17 cellular contexts compared by ENCODE assay signal in the genomic region with DNA sequence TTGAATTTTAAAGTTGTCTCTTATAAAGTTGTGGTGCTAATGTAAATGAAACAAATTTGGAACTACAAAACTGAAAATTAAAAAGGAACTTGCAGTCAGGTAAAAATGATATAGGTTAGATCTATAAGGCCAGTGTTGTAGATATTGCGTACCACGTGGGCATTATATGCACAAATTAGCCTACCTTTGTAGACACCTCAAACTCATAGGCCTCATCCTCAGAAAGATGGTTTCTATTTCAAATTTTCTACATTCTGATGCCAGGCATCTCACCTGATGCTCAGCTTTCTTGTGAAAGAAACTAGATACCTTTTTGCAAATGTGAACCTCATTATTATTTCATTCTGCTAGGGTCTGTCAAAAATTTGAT. TPM values are rescaled to one million over a fixed set of nuclear protein-coding genes. Genes with fewer than 3 reads are reported as not detected.
DNase-seq lines count a peak whose midpoint lies in the region; ATAC-seq and TF ChIP-seq lines count a peak whose summit lies in the region.
"Had no signal": no experiment of that assay in that cellular context is flagged by ENCODE, and none has a peak within 500 bp of the region (broad histone marks: within the 10 kb centered on the region; RNA-seq: fewer than 3 reads in every experiment).

No MANE protein-coding gene starts in this region.

- H3K27ac ChIP-seq in breast epithelium (no peak overlapping the region), Panc1 (ENCODE audit: low read length) (no peak overlapping the region)
- H3K27ac ChIP-seq: neutrophil, VCaP had no signal

- intact Hi-C loops in MCF 10A (cut with micrococcal nuclease): loop anchor here (1.0 kb wide), 4 partner anchors 40 to 463 kb away; a partner anchor contains a TSS
- intact Hi-C loops in breast epithelium (cut with DNase I; ENCODE audit: low total_unique reads): no loop called here
- intact Hi-C loops in Panc1 (cut with micrococcal nuclease; ENCODE audit: unreplicated experiment): loop anchor here (5.0 kb wide), 3 partner anchors 102 to 462 kb away; a partner anchor contains a TSS
- intact Hi-C loops in activated CD8-positive, alpha-beta T cell treated with anti-CD3 and anti-CD28 coated beads for 36 hours (cut with micrococcal nuclease): loop anchor here (5.0 kb wide), 2 partner anchors 197 to 462 kb away; no protein-coding TSS in a partner anchor

- no peak for TF ChIP-seq CTCF in MCF 10A (IDR thresholded peaks at IDR 0.05; ENCODE audit: unreplicated experiment)
- no peak for TF ChIP-seq CTCF in breast epithelium (IDR thresholded peaks at IDR 0.05)
- TF ChIP-seq CTCF in Panc1 (IDR thresholded peaks at IDR 0.05): no peak
- no peak for TF ChIP-seq CTCF in activated CD8-positive, alpha-beta T cell treated with anti-CD3 and anti-CD28 coated beads for 36 hours (IDR thresholded peaks at IDR 0.05)

- CTCF ChIA-PET in MCF 10A (lab: Yijun Ruan, JAX): interaction anchor here (0.7 to 4.2 kb wide), 27 partner anchors 11 to 1879 kb away, joined by 3 to 25 read pairs (median 4); a partner anchor contains a TSS
- CTCF ChIA-PET in Panc1 (lab: Charles Lee): interaction anchor here (0.6 to 1.6 kb wide), 14 partner anchors 37 to 719 kb away, joined by 3 to 9 read pairs (median 4); a partner anchor contains a TSS
- CTCF ChIA-PET in activated CD8-positive, alpha-beta T cell treated with anti-CD3 and anti-CD28 coated beads for 36 hours (lab: Charles Lee): interaction anchor here (0.9 to 3.4 kb wide), 12 partner anchors 10 to 653 kb away, joined by 3 to 17 read pairs (median 4); no protein-coding TSS in a partner anchor

- TF ChIP-seq POLR2A in breast epithelium (IDR thresholded peaks at IDR 0.05): no peak

- H3K4me3 ChIP-seq in breast epithelium (no peak overlapping the region), Panc1 (ENCODE audit: low read depth in 2 of 2, low read length in 2 of 2) (no peak overlapping the region)

- H3K9me3 ChIP-seq in breast epithelium (no peaks in the 10 kb centered on the region), Panc1 (ENCODE audit: control insufficient read depth, insufficient read depth, low read depth, low read length) (no peaks in the 10 kb centered on the region)
- H3K9me3 ChIP-seq: neutrophil had no signal

- no peak for DNase-seq in MCF 10A (ENCODE audit: unreplicated experiment)
- DNase-seq in breast epithelium (ENCODE audit: low spot score in 2 of 2): no peak
- no peak for DNase-seq in Panc1 (ENCODE audit: low read depth, low spot score)
- no peak for DNase-seq in stimulated activated naive CD4-positive, alpha-beta T cell treated with Interleukin-2 at 50 U/mL for 16 hours (lab: John Stamatoyannopoulos, UW)
- DNase-seq in amygdala (lab: John Stamatoyannopoulos, UW): no peak
- no peak for DNase-seq in middle frontal gyrus (ENCODE audit: extremely low spot score, low spot score)
- no peak for DNase-seq in activated CD8-positive, alpha-beta T cell treated with anti-CD3 and anti-CD28 coated beads for 36 hours

- H3K36me3 ChIP-seq in breast epithelium: no peaks in the 10 kb centered on the region
- no peaks in the 10 kb centered on the region for H3K36me3 ChIP-seq in Panc1 (ENCODE audit: control insufficient read depth, insufficient read depth, low read length)
- H3K36me3 ChIP-seq: neutrophil had no signal

- POLR2A ChIA-PET in MCF 10A (lab: Yijun Ruan, JAX): interaction anchor here (0.6 to 3.7 kb wide), 11 partner anchors 11 to 1156 kb away, joined by 3 to 15 read pairs (median 4); a partner anchor contains a TSS
- POLR2A ChIA-PET in Panc1 (lab: Charles Lee): interaction anchor here (0.7 kb wide), 1 partner anchor 31 kb away, joined by 5 read pairs; no protein-coding TSS in a partner anchor
- POLR2A ChIA-PET in activated CD8-positive, alpha-beta T cell treated with anti-CD3 and anti-CD28 coated beads for 36 hours (lab: Charles Lee): no interaction called here

- H3K9me3 Mint-ChIP-seq in MCF 10A (ENCODE audit: unreplicated experiment): no peaks in the 10 kb centered on the region
- H3K9me3 Mint-ChIP-seq in activated CD8-positive, alpha-beta T cell treated with anti-CD3 and anti-CD28 coated beads for 36 hours: no peaks in the 10 kb centered on the region
- H3K9me3 Mint-ChIP-seq: CD4-positive, CD25-positive, alpha-beta regulatory T cell; endodermal cell; stimulated activated effector memory CD8-positive, alpha-beta T cell treated with anti-CD3 and anti-CD28 coated beads, Interleukin-12 subunit alpha, Interleukin-12 subunit beta, amount 100 ng/mL, for 72 hours had no signal

- in situ Hi-C loops in Panc1 (cut with HindIII; ENCODE audit: low pct_unique_long_range_greater_than_20kb, low sequenced_read_pairs): no loop called here

- no peaks in the 10 kb centered on the region for H3K27me3 Mint-ChIP-seq in MCF 10A (ENCODE audit: insufficient read depth, unreplicated experiment)
- no peaks in the 10 kb centered on the region for H3K27me3 Mint-ChIP-seq in activated CD8-positive, alpha-beta T cell treated with anti-CD3 and anti-CD28 coated beads for 36 hours

- H3K4me1 ChIP-seq in breast epithelium (no peaks in the 10 kb centered on the region), Panc1 (ENCODE audit: control insufficient read depth, insufficient read depth, low read length) (peaks cover 4% of the 10 kb centered on the region; the same call in 1 of the 2 replicates)

- peaks cover 7% of the 10 kb centered on the region for H3K36me3 Mint-ChIP-seq in MCF 10A (ENCODE audit: insufficient read depth, unreplicated experiment)
- H3K36me3 Mint-ChIP-seq in activated CD8-positive, alpha-beta T cell treated with anti-CD3 and anti-CD28 coated beads for 36 hours (ENCODE audit: low read depth): no peaks in the 10 kb centered on the region
- H3K36me3 Mint-ChIP-seq: activated CD8-positive, alpha-beta memory T cell treated with anti-CD3 and anti-CD28 coated beads, Interleukin-2, amount 10 ng/mL, durations not matched to agents 7 days and 5 days; CD4-positive, CD25-positive, alpha-beta regulatory T cell had no signal

- no peak overlapping the region for H3K4me3 Mint-ChIP-seq in MCF 10A (ENCODE audit: unreplicated experiment)
- H3K4me3 Mint-ChIP-seq in activated CD8-positive, alpha-beta T cell treated with anti-CD3 and anti-CD28 coated beads for 36 hours: no peak overlapping the region
- H3K4me3 Mint-ChIP-seq: activated CD8-positive, alpha-beta memory T cell treated with anti-CD3 and anti-CD28 coated beads, Interleukin-2, amount 10 ng/mL, durations not matched to agents 7 days and 5 days; endodermal cell; stimulated activated effector memory CD8-positive, alpha-beta T cell treated with anti-CD3 and anti-CD28 coated beads, Interleukin-12 subunit alpha, Interleukin-12 subunit beta, amount 100 ng/mL, for 72 hours had no signal

- H3K27me3 ChIP-seq in breast epithelium: no peaks in the 10 kb centered on the region
- no peaks in the 10 kb centered on the region for H3K27me3 ChIP-seq in Panc1 (ENCODE audit: control insufficient read depth, insufficient read depth, low read length)

- H3K27ac Mint-ChIP-seq in MCF 10A (ENCODE audit: low read depth, unreplicated experiment): peak overlapping the region; percentile 71
- H3K27ac Mint-ChIP-seq in activated CD8-positive, alpha-beta T cell treated with anti-CD3 and anti-CD28 coated beads for 36 hours: no peak overlapping the region
- H3K27ac Mint-ChIP-seq: stimulated activated effector memory CD8-positive, alpha-beta T cell treated with anti-CD3 and anti-CD28 coated beads, Interleukin-12 subunit alpha, Interleukin-12 subunit beta, amount 100 ng/mL, for 72 hours had no signal

- ATAC-seq in HG02759 (IDR thresholded peaks at IDR 0.05; ENCODE audit: unreplicated experiment) (peak; percentile 7), Panc1 (peak; percentile 72)
- ATAC-seq in activated CD8-positive, alpha-beta T cell treated with anti-CD3 and anti-CD28 coated beads for 36 hours: no peak

- BruUV-seq in MCF 10A (replicated peaks; lab: Mats Ljungman, UMichigan) (no TSS peak), Panc1 (replicated peaks; lab: Mats Ljungman, UMichigan) (no TSS peak)

- H3K4me1 Mint-ChIP-seq in MCF 10A (ENCODE audit: insufficient read depth, unreplicated experiment): no peaks in the 10 kb centered on the region
- H3K4me1 Mint-ChIP-seq in activated CD8-positive, alpha-beta T cell treated with anti-CD3 and anti-CD28 coated beads for 36 hours (ENCODE audit: low read depth): peaks cover 6% of the 10 kb centered on the region
- H3K4me1 Mint-ChIP-seq: endodermal cell; stimulated activated effector memory CD8-positive, alpha-beta T cell treated with anti-CD3 and anti-CD28 coated beads, Interleukin-12 subunit alpha, Interleukin-12 subunit beta, amount 100 ng/mL, for 72 hours had no signal

RNA-seq across cellular contexts. Expression of a gene that starts 25.6 kb away (rescaled TPM):
- not detected in 2 replicates for total RNA-seq in MCF 10A (2022)
- not detected for total RNA-seq in breast epithelium
- not detected for total RNA-seq in Panc1 (2021; ENCODE audit: unreplicated experiment)
- polyA plus RNA-seq in Panc1 (2012; ENCODE audit: insufficient read length): not detected
- total RNA-seq in activated CD8-positive, alpha-beta T cell treated with anti-CD3 and anti-CD28 coated beads for 36 hours: not detected
- total RNA-seq: activated CD8-positive, alpha-beta memory T cell treated with anti-CD3 and anti-CD28 coated beads, Interleukin-2, amount 10 ng/mL, durations not matched to agents 7 days and 5 days; bronchial epithelial cell; CD4-positive, CD25-positive, alpha-beta regulatory T cell; endodermal cell; frontal cortex; ureter had no signal
- polyA plus RNA-seq: CD4-positive, CD25-positive, alpha-beta regulatory T cell had no signal

RNA-seq across cellular contexts. Expression of a gene that starts 36.1 kb away (rescaled TPM):
- total RNA-seq in MCF 10A (2022) (0.23 TPM in 1 of 2 replicates, not detected in the other), breast epithelium (under 1 TPM in 1 of 3 donors, not detected in 2; 0.29 TPM), Panc1 (2021; ENCODE audit: unreplicated experiment) (not detected)
- polyA plus RNA-seq in Panc1 (2012; ENCODE audit: insufficient read length): not detected
- not detected for total RNA-seq in activated CD8-positive, alpha-beta T cell treated with anti-CD3 and anti-CD28 coated beads for 36 hours
- total RNA-seq: activated CD8-positive, alpha-beta memory T cell treated with anti-CD3 and anti-CD28 coated beads, Interleukin-2, amount 10 ng/mL, durations not matched to agents 7 days and 5 days; CD4-positive, CD25-positive, alpha-beta regulatory T cell had no signal
- polyA plus RNA-seq: CD4-positive, CD25-positive, alpha-beta regulatory T cell had no signal
